In genomic region chr2:190697421-190697820, GRCh38 we compare ENCODE assay signal across 13 cellular contexts. TPM values are rescaled to one million over a fixed set of nuclear protein-coding genes. Genes with fewer than 3 reads are reported as not detected.
DNase-seq lines count a peak whose midpoint lies in the region; ATAC-seq and TF ChIP-seq lines count a peak whose summit lies in the region.
"Had no signal": no experiment of that assay in that cellular context is flagged by ENCODE, and none has a peak within 500 bp of the region (broad histone marks: within the 10 kb centered on the region; RNA-seq: fewer than 3 reads in every experiment).

No MANE protein-coding gene starts in this region.

- 87 to 100% methylated on average over 1 to 4 of the region's 4 CpGs for WGBS in endodermal cell (ENCODE audit: insufficient coverage in 1 of 2, insufficient read length in 1 of 2), 2 experiments
- no CpG with 5 or more reads among the region's 4 CpGs for WGBS in mesendoderm (ENCODE audit: extremely low coverage, insufficient coverage, low lambda C conversion rate)

- H3K27ac Mint-ChIP-seq in endodermal cell = peak overlapping the region; percentile 79
- no peak overlapping the region for H3K27ac Mint-ChIP-seq in activated CD8-positive, alpha-beta T cell treated with anti-CD3 and anti-CD28 coated beads, Interleukin-2, amount 10 ng/mL, durations not matched to agents 7 days and 5 days
- H3K27ac Mint-ChIP-seq: CD4-positive, CD25-positive, alpha-beta regulatory T cell had no signal

- H4K8ac ChIP-seq in mesendoderm (ENCODE audit: low read depth, low read length) = no peak overlapping the region

- H3K4me1 ChIP-seq in HUES48 (ENCODE audit: control insufficient read depth, insufficient read depth, low read length) = peaks cover 38% of the 10 kb centered on the region
- H3K4me1 ChIP-seq in endodermal cell (ENCODE audit: control insufficient read depth, insufficient read depth, low read length) = peaks cover 12% of the 10 kb centered on the region
- peaks cover 9% of the 10 kb centered on the region for H3K4me1 ChIP-seq in mesendoderm (ENCODE audit: control insufficient read depth, low read depth, low read length)
- H3K4me1 ChIP-seq: BLaER1 treated with 17β-estradiol and CSF1 and Interleukin-3, amounts not matched to agents 10 nM and 100 nM had no signal

- H3K27ac ChIP-seq in HUES48 (ENCODE audit: low read depth, low read length) (peak overlapping the region; percentile 88), endodermal cell (ENCODE audit: low read depth, low read length) (no peak overlapping the region), mesendoderm (ENCODE audit: low read depth, low read length) (peak overlapping the region; percentile 67)
- H3K27ac ChIP-seq: BLaER1 treated with 17β-estradiol and CSF1 and Interleukin-3, amounts not matched to agents 10 nM and 100 nM; HL-60 had no signal

- no peaks in the 10 kb centered on the region for H3K36me3 Mint-ChIP-seq in endodermal cell (ENCODE audit: low read depth)
- peaks cover 11% of the 10 kb centered on the region for H3K36me3 Mint-ChIP-seq in activated CD8-positive, alpha-beta T cell treated with anti-CD3 and anti-CD28 coated beads, Interleukin-2, amount 10 ng/mL, durations not matched to agents 7 days and 5 days (ENCODE audit: low read depth)
- H3K36me3 Mint-ChIP-seq: CD4-positive, CD25-positive, alpha-beta regulatory T cell had no signal

- no peaks in the 10 kb centered on the region for H3K27me3 Mint-ChIP-seq in endodermal cell (ENCODE audit: insufficient read depth)
- H3K27me3 Mint-ChIP-seq in activated CD8-positive, alpha-beta T cell treated with anti-CD3 and anti-CD28 coated beads, Interleukin-2, amount 10 ng/mL, durations not matched to agents 7 days and 5 days (ENCODE audit: low read depth) = no peaks in the 10 kb centered on the region
- H3K27me3 Mint-ChIP-seq: CD4-positive, CD25-positive, alpha-beta regulatory T cell had no signal

- peak; percentile 42 for DNase-seq in ELF-1 (ENCODE audit: low read depth, low spot score)
- peak; percentile 53 for DNase-seq in endodermal cell
- peak; percentile 41 for DNase-seq in mesendoderm
- DNase-seq in DMS79 (lab: John Stamatoyannopoulos, UW) = no peak
- no peak for DNase-seq in NCI-H1694 treated with DMSO at 0.1 percent for 48 hours (lab: John Stamatoyannopoulos, UW)
- no peak for DNase-seq in activated CD8-positive, alpha-beta T cell treated with anti-CD3 and anti-CD28 coated beads, Interleukin-2, amount 10 ng/mL, durations not matched to agents 7 days and 5 days
- DNase-seq: 8988T; CD4-positive, CD25-positive, alpha-beta regulatory T cell had no signal

- H2BK5ac ChIP-seq in mesendoderm (ENCODE audit: low read length) = no peak overlapping the region

- H3K9ac ChIP-seq in HUES48 (ENCODE audit: low read depth, low read length) (no peak overlapping the region), endodermal cell (ENCODE audit: extremely low read depth, low read length, poor library complexity, severe bottlenecking) (no peak overlapping the region), mesendoderm (ENCODE audit: low read length) (no peak overlapping the region)
- H3K9ac ChIP-seq: BLaER1 treated with 17β-estradiol and CSF1 and Interleukin-3, amounts not matched to agents 10 nM and 100 nM had no signal

- POLR2A ChIA-PET in activated CD8-positive, alpha-beta T cell treated with anti-CD3 and anti-CD28 coated beads, Interleukin-2, amount 10 ng/mL, durations not matched to agents 7 days and 5 days (lab: Charles Lee) = interaction anchor here (1.1 kb wide), 1 partner anchor 17 kb away, joined by 3 read pairs; no protein-coding TSS in a partner anchor

- H3K9me3 ChIP-seq in HUES48 (ENCODE audit: control insufficient read depth, insufficient read depth, low read length) (no peaks in the 10 kb centered on the region), endodermal cell (ENCODE audit: control insufficient read depth, low read length) (no peaks in the 10 kb centered on the region)
- H3K9me3 ChIP-seq: BLaER1 treated with 17β-estradiol and CSF1 and Interleukin-3, amounts not matched to agents 10 nM and 100 nM had no signal

- ATAC-seq in activated CD8-positive, alpha-beta T cell treated with anti-CD3 and anti-CD28 coated beads, Interleukin-2, amount 10 ng/mL, durations not matched to agents 7 days and 5 days = no peak
- ATAC-seq: GM12878, HCT116 had no signal

- no peak for TF ChIP-seq CTCF in endodermal cell (conservative IDR thresholded peaks at IDR 0.05)

- CTCF ChIA-PET in activated CD8-positive, alpha-beta T cell treated with anti-CD3 and anti-CD28 coated beads, Interleukin-2, amount 10 ng/mL, durations not matched to agents 7 days and 5 days (lab: Charles Lee) = interaction anchor here (0.8 kb wide), 1 partner anchor 17 kb away, joined by 3 read pairs; no protein-coding TSS in a partner anchor

- H3K4me3 Mint-ChIP-seq in endodermal cell = no peak overlapping the region
- no peak overlapping the region for H3K4me3 Mint-ChIP-seq in activated CD8-positive, alpha-beta T cell treated with anti-CD3 and anti-CD28 coated beads, Interleukin-2, amount 10 ng/mL, durations not matched to agents 7 days and 5 days
- H3K4me3 Mint-ChIP-seq: CD4-positive, CD25-positive, alpha-beta regulatory T cell had no signal

- H3K27me3 ChIP-seq in HUES48 (ENCODE audit: control insufficient read depth, insufficient read depth, low read length) (no peaks in the 10 kb centered on the region), endodermal cell (ENCODE audit: control insufficient read depth, insufficient read depth, low read length, poor library complexity, severe bottlenecking) (no peaks in the 10 kb centered on the region), mesendoderm (ENCODE audit: insufficient read depth, low read length, poor library complexity) (no peaks in the 10 kb centered on the region)
- H3K27me3 ChIP-seq: BLaER1 treated with 17β-estradiol and CSF1 and Interleukin-3, amounts not matched to agents 10 nM and 100 nM had no signal

- H3K36me3 ChIP-seq in HUES48 (ENCODE audit: control insufficient read depth, insufficient read depth, low read length) (no peaks in the 10 kb centered on the region), endodermal cell (ENCODE audit: control insufficient read depth, insufficient read depth, low read length) (no peaks in the 10 kb centered on the region), mesendoderm (ENCODE audit: control insufficient read depth, insufficient read depth, low read length) (no peaks in the 10 kb centered on the region)

- peak overlapping the region; percentile 88 for H3K18ac ChIP-seq in mesendoderm (ENCODE audit: low read length)

- H2AK5ac ChIP-seq in mesendoderm (ENCODE audit: low read length) = no peak overlapping the region

- H3K23ac ChIP-seq in mesendoderm (ENCODE audit: low read length) = no peak overlapping the region

- no peaks in the 10 kb centered on the region for H3K79me1 ChIP-seq in mesendoderm (ENCODE audit: low read length)

- no peak overlapping the region for H4K5ac ChIP-seq in mesendoderm (ENCODE audit: low read length)

- peaks cover 58% of the 10 kb centered on the region for H3K4me1 Mint-ChIP-seq in endodermal cell
- H3K4me1 Mint-ChIP-seq in activated CD8-positive, alpha-beta T cell treated with anti-CD3 and anti-CD28 coated beads, Interleukin-2, amount 10 ng/mL, durations not matched to agents 7 days and 5 days (ENCODE audit: low read depth) = peaks cover 5% of the 10 kb centered on the region

- H3K4me2 ChIP-seq in mesendoderm (ENCODE audit: low read length) = no peak overlapping the region
- H3K4me2 ChIP-seq: BLaER1 treated with 17β-estradiol and CSF1 and Interleukin-3, amounts not matched to agents 10 nM and 100 nM had no signal

- no peak overlapping the region for H2BK120ac ChIP-seq in mesendoderm (ENCODE audit: low read depth, low read length)

- no peaks in the 10 kb centered on the region for H3K9me3 Mint-ChIP-seq in endodermal cell
- no peaks in the 10 kb centered on the region for H3K9me3 Mint-ChIP-seq in activated CD8-positive, alpha-beta T cell treated with anti-CD3 and anti-CD28 coated beads, Interleukin-2, amount 10 ng/mL, durations not matched to agents 7 days and 5 days (ENCODE audit: insufficient read depth)

- no peak overlapping the region for H3K56ac ChIP-seq in mesendoderm (ENCODE audit: low read length)

- H3K4me3 ChIP-seq in HUES48 (ENCODE audit: low read depth, low read length) (no peak overlapping the region), endodermal cell (ENCODE audit: low read length) (no peak overlapping the region), mesendoderm (ENCODE audit: low read length) (no peak overlapping the region)
- H3K4me3 ChIP-seq: BLaER1 treated with 17β-estradiol and CSF1 and Interleukin-3, amounts not matched to agents 10 nM and 100 nM; GM12878 had no signal

- no peak overlapping the region for H2BK15ac ChIP-seq in mesendoderm (replicated peaks; ENCODE audit: low read depth)

- no peaks in the 10 kb centered on the region for H3K79me2 ChIP-seq in mesendoderm (ENCODE audit: control insufficient read depth, insufficient read depth, low read length)

- H3K4ac ChIP-seq in mesendoderm (ENCODE audit: low read depth, low read length) = no peak overlapping the region

RNA-seq across cellular contexts. Expression of gene NAB1, which starts 48.5 kb away (rescaled TPM):
- 10 to 100 TPM; 21.7 to 36.1 TPM for total RNA-seq in endodermal cell
- polyA plus RNA-seq in endodermal cell (2013, experiment 1 of 2) = 41.1 TPM
- polyA plus RNA-seq in endodermal cell (2013, experiment 2 of 2) = 42.3 TPM
- polyA plus RNA-seq in mesendoderm (2013, experiment 1 of 2) = 17.5 TPM
- 17.0 TPM for polyA plus RNA-seq in mesendoderm (2013, experiment 2 of 2)
- total RNA-seq in activated CD8-positive, alpha-beta T cell treated with anti-CD3 and anti-CD28 coated beads, Interleukin-2, amount 10 ng/mL, durations not matched to agents 7 days and 5 days = 10 to 100 TPM; 23.4 to 23.7 TPM

Comparison
In these comparisons a context has a peak if more than half of its experiments do, and no peak if none do; other contexts are left out.
1. DNase-seq: peak in ELF-1 (single experiment), endodermal cell (single experiment) and mesendoderm (single experiment); none in DMS79 (single experiment), NCI-H1694 treated with DMSO at 0.1 percent for 48 hours (single experiment) and activated CD8-positive, alpha-beta T cell treated with anti-CD3 and anti-CD28 coated beads, Interleukin-2, amount 10 ng/mL, durations not matched to agents 7 days and 5 days (single experiment).